2 cellular contexts compared by ENCODE assay signal in the genomic region with DNA sequence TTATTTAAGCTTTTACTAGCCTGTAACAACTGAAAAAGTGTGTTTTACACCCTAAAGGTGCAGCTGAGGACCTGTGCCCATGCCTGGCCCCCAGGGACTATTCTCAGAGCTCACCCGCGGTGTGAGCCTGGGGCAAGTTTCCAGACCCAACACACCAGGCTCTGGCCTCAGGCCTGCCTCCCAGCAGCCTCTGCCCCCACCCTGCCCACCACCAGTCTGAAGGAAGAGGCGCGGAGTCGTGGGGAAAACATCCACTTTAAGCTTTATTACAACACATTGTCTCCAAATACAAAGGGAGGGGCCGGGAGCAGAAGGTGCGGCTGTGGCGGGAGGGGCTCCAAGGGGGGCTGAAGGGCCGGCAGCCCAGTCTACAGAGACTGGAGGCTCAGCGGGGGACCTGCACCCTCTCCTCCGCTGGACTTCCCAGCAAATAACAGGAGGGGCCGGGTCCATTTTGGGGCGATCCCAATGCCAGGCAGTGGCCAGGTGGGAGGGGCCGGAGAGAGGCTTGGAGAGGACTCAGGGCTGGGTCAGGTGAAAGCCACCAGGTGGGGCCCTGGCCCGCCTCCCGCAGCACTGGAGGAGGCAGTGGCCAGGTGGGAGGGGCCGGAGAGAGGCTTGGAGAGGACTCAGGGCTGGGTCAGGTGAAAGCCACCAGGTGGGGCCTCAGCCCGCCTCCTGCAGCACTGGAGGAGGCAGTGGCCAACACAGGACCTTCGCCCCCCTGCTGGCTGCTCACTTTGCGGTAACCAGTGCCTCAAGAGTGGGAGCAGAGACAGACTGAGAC.
TF ChIP-seq lines count a peak whose summit lies in the region.

No MANE protein-coding gene starts in this region.

TF ChIP-seq in Ishikawa, 13 proteins besides CTCF, POLR2A, EP300 and RAD21:
- TF ChIP-seq ZBTB7A (IDR thresholded peaks at IDR 0.05; ENCODE audit: low read depth) = no peak
- TF ChIP-seq NFIC (IDR thresholded peaks at IDR 0.05) = peak; percentile 26; the same call in 1 of the 2 replicates
- TF ChIP-seq, protein P1, sequence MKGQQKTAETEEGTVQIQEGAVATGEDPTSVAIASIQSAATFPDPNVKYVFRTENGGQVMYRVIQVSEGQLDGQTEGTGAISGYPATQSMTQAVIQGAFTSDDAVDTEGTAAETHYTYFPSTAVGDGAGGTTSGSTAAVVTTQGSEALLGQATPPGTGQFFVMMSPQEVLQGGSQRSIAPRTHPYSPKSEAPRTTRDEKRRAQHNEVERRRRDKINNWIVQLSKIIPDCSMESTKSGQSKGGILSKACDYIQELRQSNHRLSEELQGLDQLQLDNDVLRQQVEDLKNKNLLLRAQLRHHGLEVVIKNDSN (IDR thresholded peaks at IDR 0.05) = 0 out of 2 replicates have a peak, but pooled peaks have one; percentile 14
- peak; percentile 57 for TF ChIP-seq TCF12 (IDR thresholded peaks at IDR 0.05; ENCODE audit: low read depth)
- TF ChIP-seq, protein P2, sequence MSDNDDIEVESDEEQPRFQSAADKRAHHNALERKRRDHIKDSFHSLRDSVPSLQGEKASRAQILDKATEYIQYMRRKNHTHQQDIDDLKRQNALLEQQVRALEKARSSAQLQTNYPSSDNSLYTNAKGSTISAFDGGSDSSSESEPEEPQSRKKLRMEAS (IDR thresholded peaks at IDR 0.05) = 0 out of 2 replicates have a peak, but pooled peaks have one; percentile 23

TF ChIP-seq in K562, 482 proteins besides CTCF, POLR2A, EP300 and RAD21:
- TF ChIP-seq PTTG1 (tag; IDR thresholded peaks at IDR 0.05; ENCODE audit: low read depth) = no peak
- TF ChIP-seq, protein P3, sequence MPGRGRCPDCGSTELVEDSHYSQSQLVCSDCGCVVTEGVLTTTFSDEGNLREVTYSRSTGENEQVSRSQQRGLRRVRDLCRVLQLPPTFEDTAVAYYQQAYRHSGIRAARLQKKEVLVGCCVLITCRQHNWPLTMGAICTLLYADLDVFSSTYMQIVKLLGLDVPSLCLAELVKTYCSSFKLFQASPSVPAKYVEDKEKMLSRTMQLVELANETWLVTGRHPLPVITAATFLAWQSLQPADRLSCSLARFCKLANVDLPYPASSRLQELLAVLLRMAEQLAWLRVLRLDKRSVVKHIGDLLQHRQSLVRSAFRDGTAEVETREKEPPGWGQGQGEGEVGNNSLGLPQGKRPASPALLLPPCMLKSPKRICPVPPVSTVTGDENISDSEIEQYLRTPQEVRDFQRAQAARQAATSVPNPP (IDR thresholded peaks at IDR 0.05; ENCODE audit: borderline replicate concordance, insufficient read depth, insufficient read length) = no peak
- TF ChIP-seq NBN (IDR thresholded peaks at IDR 0.05; ENCODE audit: low read depth) = no peak
- TF ChIP-seq, protein P4, sequence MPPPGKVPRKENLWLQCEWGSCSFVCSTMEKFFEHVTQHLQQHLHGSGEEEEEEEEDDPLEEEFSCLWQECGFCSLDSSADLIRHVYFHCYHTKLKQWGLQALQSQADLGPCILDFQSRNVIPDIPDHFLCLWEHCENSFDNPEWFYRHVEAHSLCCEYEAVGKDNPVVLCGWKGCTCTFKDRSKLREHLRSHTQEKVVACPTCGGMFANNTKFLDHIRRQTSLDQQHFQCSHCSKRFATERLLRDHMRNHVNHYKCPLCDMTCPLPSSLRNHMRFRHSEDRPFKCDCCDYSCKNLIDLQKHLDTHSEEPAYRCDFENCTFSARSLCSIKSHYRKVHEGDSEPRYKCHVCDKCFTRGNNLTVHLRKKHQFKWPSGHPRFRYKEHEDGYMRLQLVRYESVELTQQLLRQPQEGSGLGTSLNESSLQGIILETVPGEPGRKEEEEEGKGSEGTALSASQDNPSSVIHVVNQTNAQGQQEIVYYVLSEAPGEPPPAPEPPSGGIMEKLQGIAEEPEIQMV (tag; conservative IDR thresholded peaks at IDR 0.05; ENCODE audit: low read depth) = no peak
- TF ChIP-seq NFE2L1 (tag; IDR thresholded peaks at IDR 0.05; ENCODE audit: borderline replicate concordance, low read depth) = no peak
- TF ChIP-seq DIDO1 (tag; IDR thresholded peaks at IDR 0.05; ENCODE audit: low read depth) = no peak
- TF ChIP-seq ZNF830 (CRISPR knock-in tag; IDR thresholded peaks at IDR 0.05) = no peak
- no peak for TF ChIP-seq MCM2 (IDR thresholded peaks at IDR 0.05; ENCODE audit: low read depth)
- TF ChIP-seq, protein P5, sequence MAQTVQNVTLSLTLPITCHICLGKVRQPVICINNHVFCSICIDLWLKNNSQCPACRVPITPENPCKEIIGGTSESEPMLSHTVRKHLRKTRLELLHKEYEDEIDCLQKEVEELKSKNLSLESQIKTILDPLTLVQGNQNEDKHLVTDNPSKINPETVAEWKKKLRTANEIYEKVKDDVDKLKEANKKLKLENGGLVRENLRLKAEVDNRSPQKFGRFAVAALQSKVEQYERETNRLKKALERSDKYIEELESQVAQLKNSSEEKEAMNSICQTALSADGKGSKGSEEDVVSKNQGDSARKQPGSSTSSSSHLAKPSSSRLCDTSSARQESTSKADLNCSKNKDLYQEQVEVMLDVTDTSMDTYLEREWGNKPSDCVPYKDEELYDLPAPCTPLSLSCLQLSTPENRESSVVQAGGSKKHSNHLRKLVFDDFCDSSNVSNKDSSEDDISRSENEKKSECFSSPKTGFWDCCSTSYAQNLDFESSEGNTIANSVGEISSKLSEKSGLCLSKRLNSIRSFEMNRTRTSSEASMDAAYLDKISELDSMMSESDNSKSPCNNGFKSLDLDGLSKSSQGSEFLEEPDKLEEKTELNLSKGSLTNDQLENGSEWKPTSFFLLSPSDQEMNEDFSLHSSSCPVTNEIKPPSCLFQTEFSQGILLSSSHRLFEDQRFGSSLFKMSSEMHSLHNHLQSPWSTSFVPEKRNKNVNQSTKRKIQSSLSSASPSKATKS (CRISPR knock-in tag; IDR thresholded peaks at IDR 0.05) = no peak
- TF ChIP-seq TBL1XR1 (IDR thresholded peaks at IDR 0.05; ENCODE audit: low read length in 2 of 2) = no peak
- TF ChIP-seq RUNX1 (IDR thresholded peaks at IDR 0.05; ENCODE audit: low read depth) = no peak
